ENCODE assay signal across 22 cellular contexts in the genomic region with DNA sequence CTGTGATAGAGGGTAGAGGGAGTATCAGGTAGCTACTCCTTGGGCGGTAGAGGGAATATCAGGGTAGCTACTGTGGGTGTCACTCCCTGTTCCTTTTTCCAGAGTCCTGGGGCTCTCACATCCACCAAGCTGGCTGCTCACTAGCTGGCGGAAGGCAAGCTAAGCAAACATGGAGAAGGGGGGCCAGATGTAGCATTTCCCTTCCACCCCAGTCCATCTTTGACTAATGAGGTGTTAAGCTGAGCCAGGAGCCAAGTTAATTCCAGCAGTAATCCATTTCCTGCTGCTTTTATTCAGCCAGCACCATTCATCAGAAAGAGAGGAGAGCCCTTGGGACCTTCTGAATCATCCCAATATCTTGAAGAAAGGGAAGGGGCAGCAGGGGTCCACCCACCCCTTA.
A peak's percentile ranks its signal among the peaks of the same experiment; 100 is the strongest.
DNase-seq lines count a peak whose midpoint lies in the region; ATAC-seq and TF ChIP-seq lines count a peak whose summit lies in the region.
"Had no signal": no experiment of that assay in that cellular context is flagged by ENCODE, and none has a peak within 500 bp of the region (broad histone marks: within the 10 kb centered on the region; RNA-seq: fewer than 3 reads in every experiment).

No MANE protein-coding gene starts in this region.

- no peaks in the 10 kb centered on the region for H3K9me3 ChIP-seq in endodermal cell (ENCODE audit: control insufficient read depth, low read length)
- H3K9me3 ChIP-seq: ascending aorta, tibial artery had no signal

- in situ Hi-C loops in GM13976 (cut with MboI; ENCODE audit: low sequenced_read_pairs, unreplicated experiment): no loop called here

- H3K4me3 Mint-ChIP-seq in T-helper 1 cell treated with Interleukin-12 subunit alpha and Interleukin-12 subunit beta and Interleukin-4 antibody, amounts not matched to agents 30 μg/mL and 1 μg/mL, for 36 hours: no peak overlapping the region
- no peak overlapping the region for H3K4me3 Mint-ChIP-seq in endodermal cell
- no peak overlapping the region for H3K4me3 Mint-ChIP-seq in stimulated activated effector memory CD8-positive, alpha-beta T cell treated with anti-CD3 and anti-CD28 coated beads, Interleukin-12 subunit alpha, Interleukin-12 subunit beta, amount 100 ng/mL, for 72 hours
- H3K4me3 Mint-ChIP-seq: nephron; stimulated activated naive B cell treated with anti-CD40 and anti-IgM and Interleukin-4, amounts not matched to agents 10 μg/mL and 1 μg/mL and 100 μg/mL, for 72 hours had no signal

- H3K27ac ChIP-seq in endodermal cell (ENCODE audit: low read depth, low read length): no peak overlapping the region
- H3K27ac ChIP-seq: ascending aorta, epithelial cell of prostate, KMS-11, tibial artery had no signal

- H3K36me3 Mint-ChIP-seq in T-helper 1 cell treated with Interleukin-12 subunit alpha and Interleukin-12 subunit beta and Interleukin-4 antibody, amounts not matched to agents 30 μg/mL and 1 μg/mL, for 36 hours (ENCODE audit: low read depth): peaks cover 3% of the 10 kb centered on the region
- H3K36me3 Mint-ChIP-seq in endodermal cell (ENCODE audit: low read depth): peaks cover 20% of the 10 kb centered on the region
- peaks cover 34% of the 10 kb centered on the region for H3K36me3 Mint-ChIP-seq in stimulated activated effector memory CD8-positive, alpha-beta T cell treated with anti-CD3 and anti-CD28 coated beads, Interleukin-12 subunit alpha, Interleukin-12 subunit beta, amount 100 ng/mL, for 72 hours

- TF ChIP-seq CTCF in endodermal cell (conservative IDR thresholded peaks at IDR 0.05): no peak
- no peak for TF ChIP-seq CTCF in GM13976 (IDR thresholded peaks at IDR 0.05; ENCODE audit: borderline replicate concordance, control extremely low read depth, extremely low read depth, insufficient read depth, missing control alignments)

- no peaks in the 10 kb centered on the region for H3K9me3 Mint-ChIP-seq in T-helper 1 cell treated with Interleukin-12 subunit alpha and Interleukin-12 subunit beta and Interleukin-4 antibody, amounts not matched to agents 30 μg/mL and 1 μg/mL, for 36 hours
- H3K9me3 Mint-ChIP-seq in endodermal cell: no peaks in the 10 kb centered on the region
- no peaks in the 10 kb centered on the region for H3K9me3 Mint-ChIP-seq in stimulated activated effector memory CD8-positive, alpha-beta T cell treated with anti-CD3 and anti-CD28 coated beads, Interleukin-12 subunit alpha, Interleukin-12 subunit beta, amount 100 ng/mL, for 72 hours
- H3K9me3 Mint-ChIP-seq: nephron; stimulated activated naive B cell treated with anti-CD40 and anti-IgM and Interleukin-4, amounts not matched to agents 10 μg/mL and 1 μg/mL and 100 μg/mL, for 72 hours had no signal

- H3K36me3 ChIP-seq in endodermal cell (ENCODE audit: control insufficient read depth, insufficient read depth, low read length): peaks cover 6% of the 10 kb centered on the region

- H3K9ac ChIP-seq in endodermal cell (ENCODE audit: extremely low read depth, low read length, poor library complexity, severe bottlenecking): no peak overlapping the region
- H3K9ac ChIP-seq: KMS-11 had no signal

- H3K27ac Mint-ChIP-seq in T-helper 1 cell treated with Interleukin-12 subunit alpha and Interleukin-12 subunit beta and Interleukin-4 antibody, amounts not matched to agents 30 μg/mL and 1 μg/mL, for 36 hours: peak overlapping the region; percentile 15
- H3K27ac Mint-ChIP-seq in endodermal cell: peak overlapping the region; percentile 26
- peak overlapping the region; percentile 68 for H3K27ac Mint-ChIP-seq in stimulated activated effector memory CD8-positive, alpha-beta T cell treated with anti-CD3 and anti-CD28 coated beads, Interleukin-12 subunit alpha, Interleukin-12 subunit beta, amount 100 ng/mL, for 72 hours
- H3K27ac Mint-ChIP-seq: stimulated activated naive B cell treated with anti-CD40 and anti-IgM and Interleukin-4, amounts not matched to agents 10 μg/mL and 1 μg/mL and 100 μg/mL, for 72 hours had no signal

- DNase-seq in T-helper 1 cell (no peak), NCI-H82 treated with DMSO at 0.1 percent for 48 hours (lab: John Stamatoyannopoulos, UW; ENCODE audit: unreplicated experiment) (peak; percentile 74), endodermal cell (peak; percentile 82), GM13976 (ENCODE audit: low spot score) (no peak), COLO829 (ENCODE audit: low spot score) (no peak)
- DNase-seq in stimulated activated effector memory CD8-positive, alpha-beta T cell treated with anti-CD3 and anti-CD28 coated beads, Interleukin-12 subunit alpha, Interleukin-12 subunit beta, amount 100 ng/mL, for 72 hours (ENCODE audit: low spot score in 2 of 2): no peak
- DNase-seq: activated CD8-positive, alpha-beta memory T cell treated with anti-CD3 and anti-CD28 coated beads, Interleukin-2, amount 50 U/mL, for 48 hours; activated gamma-delta T cell treated with Interleukin-2 at 50 U/mL for 16 hours; C1 segment of cervical spinal cord; mammary epithelial cell; NCI-H1105 treated with DMSO at 0.1 percent for 48 hours; NCI-H510A; OCI-M1; SIG-M5; stimulated activated naive B cell treated with anti-CD40 and anti-IgM and Interleukin-4, amounts not matched to agents 10 μg/mL and 1 μg/mL and 100 μg/mL, for 72 hours; tibial artery had no signal

- H3K27me3 ChIP-seq in endodermal cell (ENCODE audit: control insufficient read depth, insufficient read depth, low read length, poor library complexity, severe bottlenecking): no peaks in the 10 kb centered on the region
- H3K27me3 ChIP-seq: ascending aorta, tibial artery had no signal

- 70 to 100% methylated on average over 1 to 2 of the region's 2 CpGs for WGBS in endodermal cell (ENCODE audit: insufficient coverage in 1 of 2, insufficient read length in 1 of 2), 2 experiments

- no peak overlapping the region for H3K4me3 ChIP-seq in endodermal cell (ENCODE audit: low read length)
- H3K4me3 ChIP-seq: ascending aorta, tibial artery had no signal

- no peaks in the 10 kb centered on the region for H3K27me3 Mint-ChIP-seq in T-helper 1 cell treated with Interleukin-12 subunit alpha and Interleukin-12 subunit beta and Interleukin-4 antibody, amounts not matched to agents 30 μg/mL and 1 μg/mL, for 36 hours (ENCODE audit: low read depth)
- H3K27me3 Mint-ChIP-seq in endodermal cell (ENCODE audit: insufficient read depth): no peaks in the 10 kb centered on the region
- H3K27me3 Mint-ChIP-seq: stimulated activated naive B cell treated with anti-CD40 and anti-IgM and Interleukin-4, amounts not matched to agents 10 μg/mL and 1 μg/mL and 100 μg/mL, for 72 hours had no signal

- no peaks in the 10 kb centered on the region for H3K4me1 ChIP-seq in endodermal cell (ENCODE audit: control insufficient read depth, insufficient read depth, low read length)
- H3K4me1 ChIP-seq: ascending aorta had no signal

- H3K4me1 Mint-ChIP-seq in T-helper 1 cell treated with Interleukin-12 subunit alpha and Interleukin-12 subunit beta and Interleukin-4 antibody, amounts not matched to agents 30 μg/mL and 1 μg/mL, for 36 hours (ENCODE audit: low read depth): peaks cover 13% of the 10 kb centered on the region
- H3K4me1 Mint-ChIP-seq in endodermal cell: peaks cover 21% of the 10 kb centered on the region
- H3K4me1 Mint-ChIP-seq in stimulated activated effector memory CD8-positive, alpha-beta T cell treated with anti-CD3 and anti-CD28 coated beads, Interleukin-12 subunit alpha, Interleukin-12 subunit beta, amount 100 ng/mL, for 72 hours: peaks cover 14% of the 10 kb centered on the region

- ATAC-seq in stimulated activated effector memory CD8-positive, alpha-beta T cell treated with anti-CD3 and anti-CD28 coated beads, Interleukin-12 subunit alpha, Interleukin-12 subunit beta, amount 100 ng/mL, for 72 hours: no peak
- no peak for ATAC-seq in GM19467 (IDR thresholded peaks at IDR 0.05; ENCODE audit: unreplicated experiment)
- ATAC-seq: stimulated activated naive B cell treated with anti-CD40 and anti-IgM and Interleukin-4, amounts not matched to agents 10 μg/mL and 1 μg/mL and 100 μg/mL, for 72 hours had no signal

Comparison
In these comparisons a context has a peak if more than half of its experiments do, and no peak if none do; other contexts are left out.
1. H3K27ac Mint-ChIP-seq: peak in every context shown above with its lines; median percentile 68 in stimulated activated effector memory CD8-positive, alpha-beta T cell treated with anti-CD3 and anti-CD28 coated beads, Interleukin-12 subunit alpha, Interleukin-12 subunit beta, amount 100 ng/mL, for 72 hours; 26 in endodermal cell; 15 in T-helper 1 cell treated with Interleukin-12 subunit alpha and Interleukin-12 subunit beta and Interleukin-4 antibody, amounts not matched to agents 30 μg/mL and 1 μg/mL, for 36 hours.
2. DNase-seq: peak in NCI-H82 treated with DMSO at 0.1 percent for 48 hours (single experiment) and endodermal cell (single experiment); none in T-helper 1 cell (0 of 5), stimulated activated effector memory CD8-positive, alpha-beta T cell treated with anti-CD3 and anti-CD28 coated beads, Interleukin-12 subunit alpha, Interleukin-12 subunit beta, amount 100 ng/mL, for 72 hours (0 of 2), GM13976 (single experiment) and COLO829 (single experiment).